In the genomic region with DNA sequence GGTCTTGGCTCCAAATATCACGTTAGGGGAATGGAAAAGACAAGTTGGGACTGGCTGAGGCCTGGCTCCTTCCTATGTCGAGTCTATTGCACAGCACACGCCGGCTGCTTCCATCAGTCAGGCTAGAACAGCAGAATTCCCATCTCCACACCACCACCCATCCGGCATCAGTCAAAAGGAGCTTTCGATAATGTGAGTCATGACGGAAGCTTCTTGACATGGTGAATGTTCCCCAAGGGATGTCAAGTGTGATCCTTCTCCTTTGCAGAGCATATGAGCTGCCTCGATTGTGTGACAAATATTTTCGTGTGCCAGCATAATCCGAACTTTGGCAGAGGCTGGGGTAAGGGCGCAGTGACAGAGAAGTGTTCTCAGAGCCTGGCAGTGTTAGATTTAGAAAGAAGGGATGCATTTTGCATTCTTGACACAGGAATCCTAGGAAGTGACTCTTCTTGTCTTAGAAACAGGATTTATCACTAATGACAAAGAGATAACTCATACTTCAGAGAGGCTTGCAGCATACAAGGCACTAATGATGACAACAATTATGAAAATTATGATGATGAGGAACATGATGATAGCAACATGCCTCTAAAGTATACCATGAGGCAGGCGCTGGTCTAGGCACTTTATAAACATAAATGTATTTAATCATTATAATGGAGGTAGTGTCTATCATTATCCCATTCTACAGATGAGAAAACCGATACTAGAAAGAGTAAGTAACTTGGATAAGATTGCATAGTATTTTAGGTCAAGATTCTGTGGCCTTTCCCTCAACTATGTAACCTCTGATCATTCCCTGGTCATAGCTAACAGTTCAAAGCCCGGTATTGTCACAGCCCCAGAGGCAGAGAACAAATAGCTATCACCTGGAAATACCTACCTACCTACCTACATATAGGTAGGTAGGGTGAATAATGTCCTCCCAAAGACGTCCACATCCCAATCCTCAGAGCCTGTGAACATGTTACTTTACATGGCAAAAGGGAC, we compare ENCODE assay signal across 15 cellular contexts.
"Had no signal": no experiment of that assay in that cellular context is flagged by ENCODE, and none has a peak within 500 bp of the region (broad histone marks: within the 10 kb centered on the region; RNA-seq: fewer than 3 reads in every experiment).

No MANE protein-coding gene starts in this region.

- H3K27ac Mint-ChIP-seq: activated CD8-positive, alpha-beta T cell treated with anti-CD3 and anti-CD28 coated beads for 36 hours; immature natural killer cell; T-helper 1 cell treated with Interleukin-12 subunit alpha and Interleukin-12 subunit beta and Interleukin-4 antibody, amounts not matched to agents 30 μg/mL and 1 μg/mL, for 36 hours had no signal

- H3K36me3 Mint-ChIP-seq: immature natural killer cell had no signal

- H3K9me3 ChIP-seq: psoas muscle, right lobe of liver, thoracic aorta had no signal

- H3K27me3 ChIP-seq: cardiac muscle cell, esophagus muscularis mucosa, right lobe of liver had no signal

- H3K27ac ChIP-seq: cardiac muscle cell, esophagus muscularis mucosa, psoas muscle, right lobe of liver, thoracic aorta had no signal

- H3K4me3 Mint-ChIP-seq: activated CD8-positive, alpha-beta T cell treated with anti-CD3 and anti-CD28 coated beads for 36 hours; activated T-cell treated with anti-CD3 and anti-CD28 coated beads, Interleukin-2, amount 50 U/mL, for 4 hours; immature natural killer cell; T-helper 1 cell treated with Interleukin-12 subunit alpha and Interleukin-12 subunit beta and Interleukin-4 antibody, amounts not matched to agents 30 μg/mL and 1 μg/mL, for 36 hours had no signal

- H3K36me3 ChIP-seq: cardiac muscle cell, esophagus muscularis mucosa, right lobe of liver, thoracic aorta had no signal

- H3K9me3 Mint-ChIP-seq: activated CD8-positive, alpha-beta T cell treated with anti-CD3 and anti-CD28 coated beads for 36 hours had no signal

- DNase-seq: activated CD4-positive, alpha-beta T cell treated with anti-CD3 and anti-CD28 coated beads for 4 hours; activated CD8-positive, alpha-beta T cell treated with anti-CD3 and anti-CD28 coated beads for 36 hours; activated effector memory CD4-positive, alpha-beta T cell treated with Interleukin-2 at 50 U/mL for 16 hours; activated naive CD4-positive, alpha-beta T cell treated with anti-CD3 and anti-CD28 coated beads, Interleukin-2, amount 50 U/mL, for 16 hours; activated T-cell treated with anti-CD3 and anti-CD28 coated beads, Interleukin-2, amount 50 U/mL, for 4 hours; head of caudate nucleus; immature natural killer cell; psoas muscle; right lobe of liver; stimulated activated CD4-positive, alpha-beta T cell treated with anti-CD3 and anti-CD28 coated beads, Interleukin-12 subunit alpha, Interleukin-12 subunit beta, amount 100 ng/mL, for 4 hours; stimulated activated CD4-positive, alpha-beta T cell treated with anti-CD3 and anti-CD28 coated beads, Interleukin-2, amount 100 ng/mL, for 24 hours had no signal

- H3K4me1 ChIP-seq: esophagus muscularis mucosa, psoas muscle, right lobe of liver had no signal

- H3K4me1 Mint-ChIP-seq: immature natural killer cell had no signal

- ATAC-seq: activated CD8-positive, alpha-beta T cell treated with anti-CD3 and anti-CD28 coated beads for 36 hours; activated T-cell treated with anti-CD3 and anti-CD28 coated beads, Interleukin-2, amount 50 U/mL, for 4 hours; psoas muscle; right lobe of liver had no signal

- H3K4me3 ChIP-seq: cardiac muscle cell, esophagus muscularis mucosa, psoas muscle, right lobe of liver, thoracic aorta had no signal
